ENCODE assay signal across 8 cellular contexts in the genomic region with DNA sequence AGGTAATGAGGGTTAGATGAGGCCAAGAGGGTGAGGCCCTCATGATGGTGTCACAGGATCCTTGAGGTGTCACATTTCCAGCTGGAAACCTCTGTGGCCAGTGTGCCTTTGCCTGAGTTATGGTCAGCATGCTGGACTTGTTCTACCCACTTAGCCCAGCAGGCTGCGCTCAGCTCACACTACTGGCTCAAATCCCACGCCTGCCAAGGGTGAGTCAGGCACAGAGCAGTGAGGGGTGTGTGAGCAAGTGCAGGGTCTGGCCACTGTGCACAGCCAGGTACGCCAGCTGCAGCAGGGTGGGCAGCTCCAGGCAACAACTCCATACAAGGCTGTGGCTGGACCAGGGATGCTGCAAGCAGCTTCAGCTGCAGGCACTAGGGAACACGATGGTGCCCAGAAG.
DNase-seq lines count a peak whose midpoint lies in the region; ATAC-seq and TF ChIP-seq lines count a peak whose summit lies in the region.

No MANE protein-coding gene starts in this region.

- no peaks in the 10 kb centered on the region for H3K36me3 Mint-ChIP-seq in osteocyte (ENCODE audit: unreplicated experiment)

- TF ChIP-seq CTCF in HFF-Myc (IDR thresholded peaks at IDR 0.05; ENCODE audit: low read depth, low read length, missing control alignments): peak; percentile 20
- TF ChIP-seq CTCF in astrocyte of the spinal cord (IDR thresholded peaks at IDR 0.05; ENCODE audit: low read depth, low read length): peak; percentile 49
- TF ChIP-seq CTCF in osteocyte (IDR thresholded peaks at IDR 0.05): no peak

- in situ Hi-C loops in astrocyte of the spinal cord (cut with HindIII; ENCODE audit: low sequenced_read_pairs): no loop called here

- DNase-seq in ELR (ENCODE audit: low read depth) (peak; percentile 4), HFF-Myc (ENCODE audit: extremely low read depth, low read depth) (no peak), astrocyte of the spinal cord (ENCODE audit: low read depth, low spot score) (peak; percentile 9), medulla oblongata (ENCODE audit: extremely low spot score) (peak; percentile 75), osteocyte (ENCODE audit: extremely low spot score, unreplicated experiment) (no peak), NCI-H510A (lab: John Stamatoyannopoulos, UW) (no peak)
- no peak for DNase-seq in activated naive CD4-positive, alpha-beta T cell (lab: John Stamatoyannopoulos, UW)

- H3K27ac Mint-ChIP-seq in osteocyte (ENCODE audit: unreplicated experiment): no peak overlapping the region

- H3K4me3 Mint-ChIP-seq in osteocyte (ENCODE audit: unreplicated experiment): no peak overlapping the region

- H3K4me3 ChIP-seq in HFF-Myc (replicated peaks; ENCODE audit: low read depth, low read length) (no peak overlapping the region), astrocyte of the spinal cord (ENCODE audit: low read depth, low read length) (no peak overlapping the region)

- ATAC-seq in GM18520 (IDR thresholded peaks at IDR 0.05; ENCODE audit: unreplicated experiment): no peak

- no peaks in the 10 kb centered on the region for H3K4me1 Mint-ChIP-seq in osteocyte (ENCODE audit: unreplicated experiment)

- H3K9me3 Mint-ChIP-seq in osteocyte (ENCODE audit: unreplicated experiment): no peaks in the 10 kb centered on the region

- no peaks in the 10 kb centered on the region for H3K27me3 Mint-ChIP-seq in osteocyte (ENCODE audit: unreplicated experiment)

Comparison
In these comparisons a context has a peak if more than half of its experiments do, and no peak if none do; other contexts are left out.
1. DNase-seq: peak in ELR (single experiment), astrocyte of the spinal cord (single experiment) and medulla oblongata (single experiment); none in HFF-Myc (single experiment), osteocyte (single experiment), activated naive CD4-positive, alpha-beta T cell (0 of 4) and NCI-H510A (single experiment).